Comparison of ENCODE assay signal across 15 cellular contexts in the genomic region with DNA sequence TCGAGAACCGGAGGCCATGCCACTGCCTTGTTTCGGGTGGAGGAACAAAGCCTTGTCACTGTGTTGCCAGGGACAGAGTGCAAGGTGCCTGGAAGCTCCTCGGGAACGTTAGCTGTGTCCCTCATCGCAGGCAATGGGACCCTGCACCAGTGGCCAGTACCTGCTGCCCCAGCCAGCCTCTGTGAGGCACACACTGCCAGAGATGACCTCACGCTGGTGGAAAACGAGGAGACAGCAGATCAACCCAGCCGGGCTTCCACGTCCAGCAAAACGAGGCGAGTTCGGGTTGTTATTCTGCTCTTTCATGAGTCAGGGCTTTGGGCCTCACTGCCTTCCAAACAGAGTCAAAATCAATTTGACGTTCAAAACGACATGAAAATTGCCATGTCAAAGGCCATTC.
DNase-seq lines count a peak whose midpoint lies in the region; ATAC-seq and TF ChIP-seq lines count a peak whose summit lies in the region.
"Had no signal": no experiment of that assay in that cellular context is flagged by ENCODE, and none has a peak within 500 bp of the region (broad histone marks: within the 10 kb centered on the region; RNA-seq: fewer than 3 reads in every experiment).

No MANE protein-coding gene starts in this region.

- POLR2A ChIA-PET in A673 (lab: Charles Lee; ENCODE audit: low non-redundant PET) = no interaction called here

- H3K4me2 ChIP-seq in BLaER1 treated with 17β-estradiol and CSF1 and Interleukin-3, amounts not matched to agents 10 nM and 100 nM = peak overlapping the region; percentile 54 to 85 (median 65)
- H3K4me2 ChIP-seq: hepatocyte had no signal

- ATAC-seq in GM21786 (IDR thresholded peaks at IDR 0.05; ENCODE audit: unreplicated experiment) = no peak
- ATAC-seq: natural killer cell had no signal

- intact Hi-C loops in A673 (cut with micrococcal nuclease; ENCODE audit: unreplicated experiment) (no loop called here), posterior vena cava (cut with DNase I) (no loop called here)

- CTCF ChIA-PET in A673 (lab: Charles Lee) = no interaction called here

- no peak overlapping the region for H3K4me3 ChIP-seq in A673 (ENCODE audit: low read depth, low read length, poor library complexity, severe bottlenecking)
- no peak overlapping the region for H3K4me3 ChIP-seq in BLaER1 treated with 17β-estradiol and CSF1 and Interleukin-3, amounts not matched to agents 10 nM and 100 nM
- H3K4me3 ChIP-seq: hepatocyte had no signal

- H3K9me3 ChIP-seq in A673 (ENCODE audit: low read depth, low read length, poor library complexity, severe bottlenecking) = peaks cover under 1% of the 10 kb centered on the region
- H3K9me3 ChIP-seq in BLaER1 treated with 17β-estradiol and CSF1 and Interleukin-3, amounts not matched to agents 10 nM and 100 nM (replicated peaks in 1 of 11) = peaks cover 43 to 73% (median 54%) of the 10 kb centered on the region in 11 experiments

- BruUV-seq in A673 (replicated peaks; lab: Mats Ljungman, UMichigan) = no TSS peak

- no peaks in the 10 kb centered on the region for H4K20me1 ChIP-seq in BLaER1 treated with 17β-estradiol and CSF1 and Interleukin-3, amounts not matched to agents 10 nM and 100 nM

- H3K4me1 ChIP-seq in A673 (ENCODE audit: insufficient read depth, low read length, poor library complexity, severe bottlenecking) = peaks cover 18% of the 10 kb centered on the region
- peaks cover 30 to 44% (median 36%) of the 10 kb centered on the region in 10 experiments for H3K4me1 ChIP-seq in BLaER1 treated with 17β-estradiol and CSF1 and Interleukin-3, amounts not matched to agents 10 nM and 100 nM

- DNase-seq in A673 (ENCODE audit: low spot score) = no peak
- peak; percentile 52 for DNase-seq in fibroblast of peridontal ligament (ENCODE audit: extremely low read depth)
- peak; percentile 85 for DNase-seq in posterior vena cava (ENCODE audit: low spot score)
- DNase-seq in hypothalamus (lab: John Stamatoyannopoulos, UW) = no peak
- no peak for DNase-seq in DMS79 treated with DMSO at 0.1 percent for 48 hours (lab: John Stamatoyannopoulos, UW)
- DNase-seq: activated CD4-positive, alpha-beta T cell treated with anti-CD3 and anti-CD28 coated beads, Interleukin-2, amount 10 ng/mL, durations not matched to agents 7 days and 5 days; activated naive CD4-positive, alpha-beta T cell treated with Interleukin-2 at 50 U/mL for 16 hours; AML-193; mesendoderm; natural killer cell; NCI-H526; SHP77 treated with DMSO at 0.1 percent for 48 hours had no signal

- H3K27me3 ChIP-seq in A673 (replicated peaks; ENCODE audit: insufficient read depth, low read depth, low read length, poor library complexity) = peaks cover 4% of the 10 kb centered on the region
- H3K27me3 ChIP-seq in BLaER1 treated with 17β-estradiol and CSF1 and Interleukin-3, amounts not matched to agents 10 nM and 100 nM = no peaks in the 10 kb centered on the region
- H3K27me3 ChIP-seq: hepatocyte had no signal

- H3K36me3 ChIP-seq in A673 (ENCODE audit: insufficient read depth, low read length, poor library complexity, severe bottlenecking) = no peaks in the 10 kb centered on the region
- H3K36me3 ChIP-seq in BLaER1 treated with 17β-estradiol and CSF1 and Interleukin-3, amounts not matched to agents 10 nM and 100 nM = peaks cover 0 to 10% (median 0%) of the 10 kb centered on the region in 11 experiments; a peak in 1 of 22 replicates

- H3K9ac ChIP-seq in BLaER1 treated with 17β-estradiol and CSF1 and Interleukin-3, amounts not matched to agents 10 nM and 100 nM = no peak overlapping the region

- TF ChIP-seq CTCF in A673 (conservative IDR thresholded peaks at IDR 0.05; ENCODE audit: low read depth, low read length) = no peak

- H3K27ac ChIP-seq in A673 (ENCODE audit: low read depth, low read length, poor library complexity, severe bottlenecking) = peak overlapping the region; percentile 26
- peak overlapping the region in 7 of 11 experiments; percentile 9 to 40 (median 21); a peak in 7 of 22 replicates for H3K27ac ChIP-seq in BLaER1 treated with 17β-estradiol and CSF1 and Interleukin-3, amounts not matched to agents 10 nM and 100 nM
- H3K27ac ChIP-seq: hepatocyte had no signal

Comparison
In these comparisons a context has a peak if more than half of its experiments do, and no peak if none do; other contexts are left out.
1. DNase-seq: peak in fibroblast of peridontal ligament (single experiment) and posterior vena cava (single experiment); none in A673 (single experiment), hypothalamus (0 of 51) and DMS79 treated with DMSO at 0.1 percent for 48 hours (single experiment).